ENCODE assay signal across 20 cellular contexts in the genomic region with DNA sequence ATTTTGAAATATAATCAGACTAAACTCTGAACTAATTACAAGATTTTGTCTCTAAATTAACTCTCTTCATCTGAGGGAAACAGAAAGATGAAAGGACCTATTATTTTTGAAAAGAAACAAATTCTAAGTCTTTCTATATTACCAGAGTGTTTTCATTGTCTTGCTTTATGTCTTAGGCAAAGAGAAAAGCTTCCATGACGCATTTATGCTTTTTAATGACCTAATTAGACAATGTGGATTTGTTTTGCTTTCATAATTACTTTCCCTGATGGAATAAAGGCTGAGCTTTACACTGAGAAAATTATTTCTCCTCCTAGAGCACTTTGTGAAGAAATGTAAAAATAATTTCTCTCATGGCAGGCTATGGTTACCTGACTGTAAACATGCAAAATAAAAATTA.
DNase-seq lines count a peak whose midpoint lies in the region; ATAC-seq, FAIRE-seq and TF ChIP-seq lines count a peak whose summit lies in the region.
"Had no signal": no experiment of that assay in that cellular context is flagged by ENCODE, and none has a peak within 500 bp of the region (broad histone marks: within the 10 kb centered on the region; RNA-seq: fewer than 3 reads in every experiment).

No MANE protein-coding gene starts in this region.

- no peaks in the 10 kb centered on the region for H3K36me3 Mint-ChIP-seq in astrocyte (ENCODE audit: low read depth, unreplicated experiment)
- H3K36me3 Mint-ChIP-seq: CD4-positive, alpha-beta memory T cell had no signal

- 92% methylated on average over 1 of the region's 1 CpG for WGBS in SK-N-SH (ENCODE audit: low lambda C conversion rate)

- H3K27me3 ChIP-seq in SK-N-SH (ENCODE audit: insufficient read depth) (no peaks in the 10 kb centered on the region), astrocyte (ENCODE audit: insufficient read depth, low read length) (no peaks in the 10 kb centered on the region), brain microvascular endothelial cell (replicated peaks) (no peaks in the 10 kb centered on the region)
- H3K27me3 ChIP-seq: BLaER1 had no signal

- peaks cover 12% of the 10 kb centered on the region for H3K79me2 ChIP-seq in SK-N-SH (ENCODE audit: insufficient read depth)
- H3K79me2 ChIP-seq in astrocyte (ENCODE audit: insufficient read depth, low read length), result no peaks in the 10 kb centered on the region

- H4K20me1 ChIP-seq in SK-N-SH (ENCODE audit: insufficient read depth) (no peaks in the 10 kb centered on the region), astrocyte (ENCODE audit: insufficient read depth, low read length) (no peaks in the 10 kb centered on the region)
- H4K20me1 ChIP-seq: BLaER1 had no signal

- H3K4me1 Mint-ChIP-seq in astrocyte (ENCODE audit: low read depth, unreplicated experiment), result no peaks in the 10 kb centered on the region
- H3K4me1 Mint-ChIP-seq: CD4-positive, alpha-beta memory T cell had no signal

- H3K36me3 ChIP-seq in SK-N-SH (replicated peaks in 1 of 2; ENCODE audit: control insufficient read depth in 1 of 2, insufficient read depth in 2 of 2, low read length in 1 of 2) (peaks cover 0 to 14% of the 10 kb centered on the region in 2 experiments), astrocyte (ENCODE audit: insufficient read depth, low read length) (no peaks in the 10 kb centered on the region), brain microvascular endothelial cell (replicated peaks) (no peaks in the 10 kb centered on the region)
- H3K36me3 ChIP-seq: BLaER1 had no signal

- H3K27me3 Mint-ChIP-seq in astrocyte (ENCODE audit: low read depth, unreplicated experiment), result no peaks in the 10 kb centered on the region
- H3K27me3 Mint-ChIP-seq: CD4-positive, alpha-beta memory T cell had no signal

- H3K4me2 ChIP-seq in SK-N-SH (0 out of 2 replicates have a peak overlapping the region, but pooled peaks have one; percentile 16), astrocyte (ENCODE audit: low read length) (peak overlapping the region; percentile 27)
- H3K4me2 ChIP-seq: BLaER1 had no signal

- no peak overlapping the region for H3K4me3 Mint-ChIP-seq in astrocyte (ENCODE audit: unreplicated experiment)
- H3K4me3 Mint-ChIP-seq: CD4-positive, alpha-beta memory T cell; HFFc6 had no signal

- DNase-seq in SK-N-SH (no peak), astrocyte (ENCODE audit: low read depth) (no peak), globus pallidus (ENCODE audit: low spot score) (peak; percentile 17), NCI-H1694 (lab: John Stamatoyannopoulos, UW) (no peak), UCSD-AML1 (lab: John Stamatoyannopoulos, UW; ENCODE audit: unreplicated experiment) (no peak), brain microvascular endothelial cell (no peak)
- DNase-seq: CD4-positive, alpha-beta memory T cell; DMS53; H7; HFFc6; KBM-7; MV-4-11; NCI-H1436; NCI-H2029 treated with DMSO at 0.1 percent for 48 hours; NCI-H446 treated with DMSO at 0.1 percent for 48 hours; SHP77 had no signal

- POLR2A ChIA-PET in SK-N-SH (lab: Yijun Ruan, JAX), result no interaction called here

- no peaks in the 10 kb centered on the region for H3K9me2 ChIP-seq in SK-N-SH

- H3K9me3 ChIP-seq in SK-N-SH (no peaks in the 10 kb centered on the region), astrocyte (ENCODE audit: insufficient read depth, low read depth, low read length) (no peaks in the 10 kb centered on the region)

- ATAC-seq in SK-N-SH treated with all-trans-retinoic acid at 6 μM for 48 hours, result no peak
- ATAC-seq: HepG2 had no signal

- in situ Hi-C loops in brain microvascular endothelial cell (cut with HindIII; ENCODE audit: low pct_ligation_motif_present, low sequenced_read_pairs), result no loop called here

- no peak for TF ChIP-seq EP300 in SK-N-SH (IDR thresholded peaks at IDR 0.05; ENCODE audit: borderline replicate concordance in 1 of 2, low read depth in 1 of 2, low read length in 1 of 2)

- H3K27ac ChIP-seq in SK-N-SH (ENCODE audit: low read depth in 2 of 2, low read length in 1 of 2) (peak overlapping the region in 1 of 2 experiments; percentile 16; a peak in 1 of 4 replicates), astrocyte (ENCODE audit: low read depth, low read length) (no peak overlapping the region), brain microvascular endothelial cell (no peak overlapping the region)
- H3K27ac ChIP-seq: BLaER1 had no signal

- H3K9ac ChIP-seq in SK-N-SH, result no peak overlapping the region
- no peak overlapping the region for H3K9ac ChIP-seq in astrocyte (ENCODE audit: low read length)
- H3K9ac ChIP-seq: BLaER1 had no signal

- H3K4me1 ChIP-seq in SK-N-SH (ENCODE audit: control insufficient read depth in 1 of 2, insufficient read depth in 2 of 2, low read depth in 1 of 2, low read length in 1 of 2) (no peaks in the 10 kb centered on the region; a peak in 1 of 4 replicates), astrocyte (ENCODE audit: insufficient read depth, low read length) (no peaks in the 10 kb centered on the region)
- H3K4me1 ChIP-seq: BLaER1 had no signal

- H3K4me3 ChIP-seq in SK-N-SH (ENCODE audit: low read depth in 2 of 2, low read length in 1 of 2) (no peak overlapping the region), astrocyte (ENCODE audit: insufficient read depth, low read depth, low read length) (no peak overlapping the region), brain microvascular endothelial cell (ENCODE audit: low read depth, low read length) (no peak overlapping the region)
- H3K4me3 ChIP-seq: BLaER1 had no signal

- CTCF ChIA-PET in SK-N-SH (lab: Yijun Ruan, JAX), result interaction anchor here (0.6 to 1.8 kb wide), 5 partner anchors 11 to 92 kb away, joined by 3 to 5 read pairs (median 3); no protein-coding TSS in a partner anchor

- no peaks in the 10 kb centered on the region for H3K9me3 Mint-ChIP-seq in astrocyte (ENCODE audit: unreplicated experiment)

- TF ChIP-seq CTCF in SK-N-SH (IDR thresholded peaks at IDR 0.05) (no peak), astrocyte (IDR thresholded peaks at IDR 0.05; ENCODE audit: insufficient read depth, low read depth, low read length) (no peak), brain microvascular endothelial cell (IDR thresholded peaks at IDR 0.05; ENCODE audit: low read depth, low read length, missing control alignments) (no peak)

- H2AFZ ChIP-seq in SK-N-SH (ENCODE audit: low read depth) (peak overlapping the region; percentile 13; the same call in 1 of the 2 replicates), astrocyte (ENCODE audit: low read depth, low read length) (no peak overlapping the region)

- no peak overlapping the region for H3K27ac Mint-ChIP-seq in astrocyte (ENCODE audit: unreplicated experiment)
- H3K27ac Mint-ChIP-seq: CD4-positive, alpha-beta memory T cell; HFFc6 had no signal

- peaks cover 14% of the 10 kb centered on the region for H3F3A ChIP-seq in SK-N-SH (replicated peaks; ENCODE audit: insufficient read depth)

- FAIRE-seq in astrocyte (lab: Jason Lieb, UNC), result no peak
- FAIRE-seq: HepG2, RCC 7860 had no signal

- TF ChIP-seq RAD21 in SK-N-SH (IDR thresholded peaks at IDR 0.05; ENCODE audit: low read length), result no peak

TF ChIP-seq in SK-N-SH, 30 proteins besides CTCF, POLR2A, EP300 and RAD21 (continues in another document):
- TF ChIP-seq USF1 (IDR thresholded peaks at IDR 0.05; ENCODE audit: borderline replicate concordance, low read depth), result no peak
- no peak for TF ChIP-seq SIN3A (IDR thresholded peaks at IDR 0.05; ENCODE audit: borderline replicate concordance, low read depth, low read length)
- TF ChIP-seq RXRA (IDR thresholded peaks at IDR 0.05; ENCODE audit: borderline replicate concordance, low read depth), result no peak
- TF ChIP-seq PBX3 (IDR thresholded peaks at IDR 0.05), result no peak
- TF ChIP-seq MXI1 (IDR thresholded peaks at IDR 0.05; ENCODE audit: low read depth, low read length), result no peak
- no peak for TF ChIP-seq YY1 (IDR thresholded peaks at IDR 0.05; ENCODE audit: low read depth)
- TF ChIP-seq NFIC (IDR thresholded peaks at IDR 0.05; ENCODE audit: borderline replicate concordance), result no peak

TF ChIP-seq in SK-N-SH treated with all-trans-retinoic acid at 6 μM for 48 hours, 23 proteins besides CTCF, POLR2A, EP300 and RAD21:
- no peak for TF ChIP-seq ZFP3 (CRISPR knock-in tag; IDR thresholded peaks at IDR 0.05)
- no peak for TF ChIP-seq CSRNP3 (CRISPR knock-in tag; IDR thresholded peaks at IDR 0.05)
